In genomic region chr10:132354356-132355094, GRCh38 we compare ENCODE assay signal across 18 cellular contexts.
"Had no signal": no experiment of that assay in that cellular context is flagged by ENCODE, and none has a peak within 500 bp of the region (broad histone marks: within the 10 kb centered on the region; RNA-seq: fewer than 3 reads in every experiment).

No MANE protein-coding gene starts in this region.

- H3K4me3 Mint-ChIP-seq: activated T-helper 1 cell treated with anti-CD3 and anti-CD28 coated beads, Interleukin-12 subunit alpha, Interleukin-12 subunit beta, Interleukin-2, Interleukin-4 antibody, amounts not matched to agents 30 ng/mL and 10 ng/mL and 1 ng/mL, durations not matched to agents 14 hours and 24 hours and 36 hours had no signal

- H3K27ac ChIP-seq: adrenal gland, cardiac muscle cell, esophagus squamous epithelium, skin epidermis, transverse colon had no signal

- H3K27ac Mint-ChIP-seq: activated T-helper 1 cell treated with anti-CD3 and anti-CD28 coated beads, Interleukin-12 subunit alpha, Interleukin-12 subunit beta, Interleukin-2, Interleukin-4 antibody, amounts not matched to agents 30 ng/mL and 10 ng/mL and 1 ng/mL, durations not matched to agents 14 hours and 24 hours and 36 hours had no signal

- H3K9me3 Mint-ChIP-seq: activated T-helper 1 cell treated with anti-CD3 and anti-CD28 coated beads, Interleukin-12 subunit alpha, Interleukin-12 subunit beta, Interleukin-2, Interleukin-4 antibody, amounts not matched to agents 30 ng/mL and 10 ng/mL and 1 ng/mL, durations not matched to agents 14 hours and 24 hours and 36 hours had no signal

- H3K27me3 ChIP-seq: adrenal gland, cardiac muscle cell, esophagus squamous epithelium, transverse colon had no signal

- DNase-seq: activated CD4-positive, alpha-beta T cell treated with anti-CD3 and anti-CD28 coated beads, Interleukin-2, amount 50 U/mL, for 1 hour; activated CD4-positive, CD25-positive, alpha-beta regulatory T cell; activated CD8-positive, alpha-beta memory T cell treated with anti-CD3 and anti-CD28 coated beads for 24 hours; activated naive CD4-positive, alpha-beta T cell treated with Interleukin-2 at 50 U/mL for 16 hours; esophagus squamous epithelium; foreskin fibroblast; glutamatergic neuron; midbrain; retina; stimulated activated CD4-positive, alpha-beta T cell treated with anti-CD3 and anti-CD28 coated beads, Interleukin-4, amount 100 ng/mL, for 24 hours; stimulated activated naive CD4-positive, alpha-beta T cell; SW 1271; transverse colon had no signal

- H3K9me3 ChIP-seq: adrenal gland, esophagus squamous epithelium, transverse colon had no signal

- H3K4me1 ChIP-seq: adrenal gland, esophagus squamous epithelium, transverse colon had no signal

- H3K4me3 ChIP-seq: adrenal gland, cardiac muscle cell, esophagus squamous epithelium, lung, skin epidermis, transverse colon had no signal

- H3K36me3 ChIP-seq: adrenal gland, cardiac muscle cell, transverse colon had no signal
